ENCODE assay signal across 8 cellular contexts in the genomic region with DNA sequence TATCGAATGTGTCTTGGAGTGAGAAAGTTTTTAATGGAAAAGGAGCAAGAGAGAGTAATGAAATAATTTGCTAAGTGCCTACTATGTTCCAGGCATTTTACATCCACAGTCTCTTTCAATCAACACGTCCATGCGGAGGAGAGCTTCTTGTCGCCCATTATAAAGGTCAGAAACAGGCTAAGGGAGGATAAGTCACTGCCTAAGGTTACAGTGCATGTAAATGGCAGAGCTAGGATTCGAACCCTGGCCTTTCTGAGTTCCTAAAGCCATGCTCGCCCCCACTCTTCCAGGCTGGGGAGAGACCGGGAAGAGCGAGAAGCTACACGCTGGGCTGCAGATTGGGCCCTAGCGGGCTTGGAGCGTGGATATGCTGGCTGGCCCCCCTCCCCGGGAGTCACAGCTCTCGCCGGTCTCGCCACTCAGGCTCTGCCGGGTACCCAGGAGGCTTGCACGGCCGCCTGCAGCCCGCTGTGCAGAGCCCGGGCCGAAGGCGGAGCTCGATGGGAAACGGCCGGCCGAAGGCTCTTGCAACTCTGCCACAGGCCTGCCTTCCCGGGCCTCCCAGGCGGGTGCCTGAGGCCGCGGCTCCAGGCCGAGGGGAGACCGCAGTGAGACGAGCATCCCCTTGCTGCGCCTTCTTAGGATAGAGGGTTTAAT. TPM values are rescaled to one million over a fixed set of nuclear protein-coding genes. Genes with fewer than 3 reads are reported as not detected.
DNase-seq lines count a peak whose midpoint lies in the region; ATAC-seq and TF ChIP-seq lines count a peak whose summit lies in the region.

No MANE protein-coding gene starts in this region.

- peaks cover 73 to 100% (median 100%) of the 10 kb centered on the region in 3 donors for H3K27me3 ChIP-seq in stomach
- H3K27me3 ChIP-seq in transverse colon = peaks cover 100% of the 10 kb centered on the region

- H3K4me1 ChIP-seq in stomach = peaks cover 37 to 73% (median 61%) of the 10 kb centered on the region in 4 donors
- peaks cover 9 to 51% (median 39%) of the 10 kb centered on the region in 4 donors for H3K4me1 ChIP-seq in transverse colon

- no peak for TF ChIP-seq POLR2A in stomach (IDR thresholded peaks at IDR 0.05)
- no peak for TF ChIP-seq POLR2A in transverse colon (IDR thresholded peaks at IDR 0.05)

- peak overlapping the region; percentile 84 for H3K27ac Mint-ChIP-seq in T-helper 1 cell treated with Interleukin-12 subunit alpha and Interleukin-12 subunit beta and Interleukin-4 antibody, amounts not matched to agents 30 μg/mL and 1 μg/mL, for 36 hours

- in situ Hi-C loops in transverse colon (cut with MboI; ENCODE audit: low pct_ligation_motif_present in 1 of 4, low pct_unique_long_range_greater_than_20kb in 1 of 4, low sequenced_read_pairs in 3 of 4) = no loop called here

- H3K9me3 ChIP-seq in stomach (no peaks in the 10 kb centered on the region), transverse colon (no peaks in the 10 kb centered on the region)

- intact Hi-C loops in left ventricle myocardium superior (cut with micrococcal nuclease) (no loop called here), stomach (cut with DNase I; ENCODE audit: low total_unique reads) (no loop called here), transverse colon (cut with DNase I; ENCODE audit: low total_unique reads) (no loop called here)

- DNase-seq in T-helper 1 cell (no peak), RPMI7951 (ENCODE audit: low read depth) (peak; percentile 11), left ventricle myocardium superior (no peak), stomach (no peak), 8988T (no peak), transverse colon (no peak)

- 4 to 9% (median 5%) methylated on average over 16 to 34 of the region's 34 CpGs for WGBS in stomach, 5 donors
- WGBS in transverse colon (ENCODE audit: low coverage in 1 of 2), 2 donors = 0 to 7% methylated on average over 1 to 32 of the region's 34 CpGs

- H3K27ac ChIP-seq in stomach = no peak overlapping the region
- no peak overlapping the region for H3K27ac ChIP-seq in transverse colon

- H3K36me3 ChIP-seq in stomach = no peaks in the 10 kb centered on the region
- H3K36me3 ChIP-seq in transverse colon = no peaks in the 10 kb centered on the region

- no peaks in the 10 kb centered on the region for H3K9me3 Mint-ChIP-seq in T-helper 1 cell treated with Interleukin-12 subunit alpha and Interleukin-12 subunit beta and Interleukin-4 antibody, amounts not matched to agents 30 μg/mL and 1 μg/mL, for 36 hours

- ATAC-seq in left ventricle myocardium superior (peak; percentile 53), GM19035 (IDR thresholded peaks at IDR 0.05; ENCODE audit: unreplicated experiment) (no peak)

- H3K4me1 Mint-ChIP-seq in T-helper 1 cell treated with Interleukin-12 subunit alpha and Interleukin-12 subunit beta and Interleukin-4 antibody, amounts not matched to agents 30 μg/mL and 1 μg/mL, for 36 hours (ENCODE audit: low read depth) = peaks cover 7% of the 10 kb centered on the region

- H3K4me3 ChIP-seq in stomach = peak overlapping the region; percentile 26 to 44 (median 35)
- peak overlapping the region in 2 of 4 donors; percentile 11 to 39 for H3K4me3 ChIP-seq in transverse colon

- H3K36me3 Mint-ChIP-seq in T-helper 1 cell treated with Interleukin-12 subunit alpha and Interleukin-12 subunit beta and Interleukin-4 antibody, amounts not matched to agents 30 μg/mL and 1 μg/mL, for 36 hours (ENCODE audit: low read depth) = peaks cover 3% of the 10 kb centered on the region

- TF ChIP-seq EP300 in stomach (IDR thresholded peaks at IDR 0.05) (no peak), transverse colon (IDR thresholded peaks at IDR 0.05; ENCODE audit: low read depth) (no peak)

- TF ChIP-seq CTCF in stomach (IDR thresholded peaks at IDR 0.05) = no peak
- TF ChIP-seq CTCF in transverse colon (IDR thresholded peaks at IDR 0.05) = no peak

- H3K4me3 Mint-ChIP-seq in T-helper 1 cell treated with Interleukin-12 subunit alpha and Interleukin-12 subunit beta and Interleukin-4 antibody, amounts not matched to agents 30 μg/mL and 1 μg/mL, for 36 hours = peak overlapping the region; percentile 5

- peaks cover 71% of the 10 kb centered on the region for H3K27me3 Mint-ChIP-seq in T-helper 1 cell treated with Interleukin-12 subunit alpha and Interleukin-12 subunit beta and Interleukin-4 antibody, amounts not matched to agents 30 μg/mL and 1 μg/mL, for 36 hours (ENCODE audit: low read depth)

RNA-seq across cellular contexts. Expression of a gene that starts 0.8 kb away (rescaled TPM):
- total RNA-seq in RPMI7951 (2014; rRNA removed; shearing (Covaris generic)) = 0.39 and 1.1 TPM in 2 replicates
- total RNA-seq in left ventricle myocardium superior (not detected), stomach (under 1 TPM in 1 of 5 donors, not detected in 4; 0.18 TPM), transverse colon (not detected)
- polyA plus RNA-seq in stomach = not detected
